8 cellular contexts compared by ENCODE assay signal in genomic region chr5:138464018-138464387, GRCh38. TPM values are rescaled to one million over a fixed set of nuclear protein-coding genes. Genes with fewer than 3 reads are reported as not detected.
DNase-seq lines count a peak whose midpoint lies in the region; ATAC-seq and TF ChIP-seq lines count a peak whose summit lies in the region.

No MANE protein-coding gene starts in this region.

- TF ChIP-seq CTCF in GM12865 (IDR thresholded peaks at IDR 0.05; ENCODE audit: insufficient read depth, low read depth, low read length, missing control alignments) = peak; percentile 81
- peak; percentile 99 for TF ChIP-seq CTCF in type B pancreatic cell (conservative IDR thresholded peaks at IDR 0.05)

- DNase-seq in GM12865 (ENCODE audit: low read depth) (peak; percentile 98), NCI-H1092 (lab: John Stamatoyannopoulos, UW) (peak; percentile 87), SKM-1 treated with dmso at 0.1 percent for 144 hours (lab: John Stamatoyannopoulos, UW; ENCODE audit: unreplicated experiment) (peak; percentile 93), cardiac septum (ENCODE audit: low spot score) (peak; percentile 98), pons (ENCODE audit: low spot score) (peak; percentile 90), type B pancreatic cell (ENCODE audit: extremely low spot score, unreplicated experiment) (peak; percentile 97)
- DNase-seq in activated naive CD8-positive, alpha-beta T cell treated with anti-CD3 and anti-CD28 coated beads, Interleukin-2, amount 50 U/mL, for 16 hours (ENCODE audit: low read depth, low spot score) = peak; percentile 80

- H3K27ac Mint-ChIP-seq in type B pancreatic cell = peak overlapping the region; percentile 93

- H3K4me3 ChIP-seq in GM12865 (ENCODE audit: low read depth, low read length) = peak overlapping the region; percentile 91

- H3K4me1 Mint-ChIP-seq in type B pancreatic cell (ENCODE audit: unreplicated experiment) = peaks cover 33% of the 10 kb centered on the region

- H3K27me3 Mint-ChIP-seq in type B pancreatic cell = peaks cover 30% of the 10 kb centered on the region

- intact Hi-C loops in cardiac septum (cut with DNase I) = loop anchor here (1.0 kb wide), 3 partner anchors 28 to 111 kb away; partner anchors contain the start of genes ETF1 and HSPA9

- H3K9me3 Mint-ChIP-seq in type B pancreatic cell = no peaks in the 10 kb centered on the region

- H3K36me3 Mint-ChIP-seq in type B pancreatic cell = peaks cover 25% of the 10 kb centered on the region

- ATAC-seq in HG02610 (IDR thresholded peaks at IDR 0.05; ENCODE audit: unreplicated experiment) = peak; percentile 50

- peak overlapping the region; percentile 91 for H3K4me3 Mint-ChIP-seq in type B pancreatic cell

RNA-seq across cellular contexts. Expression of gene EGR1, which starts 1.3 kb away (rescaled TPM):
- 66.8 TPM for total RNA-seq in cardiac septum
- total RNA-seq in type B pancreatic cell (ENCODE audit: low replicate concordance) = 64.4 and 283 TPM in 2 replicates

RNA-seq across cellular contexts. Expression of gene REEP2, which starts 25.1 kb away (rescaled TPM):
- total RNA-seq in cardiac septum (10.8 TPM), type B pancreatic cell (ENCODE audit: low replicate concordance) (7.8 and 31.0 TPM in 2 replicates)

Comparison
In these comparisons a context has a peak if more than half of its experiments do, and no peak if none do; other contexts are left out.
1. Peak in every context shown above with its lines: DNase-seq, ATAC-seq and H3K4me3 ChIP-seq.